Comparison of ENCODE assay signal across 24 cellular contexts in the genomic region with DNA sequence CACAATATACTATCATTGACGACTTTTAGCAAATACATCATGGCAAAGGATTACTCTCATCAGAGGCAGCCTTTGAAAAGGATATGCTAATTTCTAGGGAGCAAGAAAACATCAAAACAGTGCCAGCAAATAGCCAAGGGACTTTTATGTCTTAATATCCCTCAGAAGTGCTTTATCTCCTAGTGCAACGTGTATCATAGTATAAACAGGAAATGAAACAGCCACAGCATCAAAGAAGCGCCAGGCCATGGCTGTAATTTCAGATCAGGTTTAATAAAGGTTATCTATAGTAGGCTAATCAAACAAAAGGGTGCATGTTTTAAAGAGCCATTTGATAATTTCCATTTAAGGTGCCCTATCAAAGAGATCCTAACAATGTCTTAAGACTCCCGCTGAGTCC.
"Had no signal": no experiment of that assay in that cellular context is flagged by ENCODE, and none has a peak within 500 bp of the region (broad histone marks: within the 10 kb centered on the region; RNA-seq: fewer than 3 reads in every experiment).

No MANE protein-coding gene starts in this region.

- H3K36me3 Mint-ChIP-seq: activated CD4-positive, alpha-beta memory T cell treated with anti-CD3 and anti-CD28 coated beads for 36 hours; brain; immature natural killer cell; natural killer cell had no signal

- H3K4me1 Mint-ChIP-seq: activated B cell treated with CpG ODN at 0.5 μM for 24 hours; activated naive CD8-positive, alpha-beta T cell treated with anti-CD3 and anti-CD28 coated beads, Interleukin-2, amount 50 U/mL, for 24 hours; immature natural killer cell; natural killer cell had no signal

- DNase-seq: activated B cell treated with CpG ODN at 0.5 μM for 24 hours; activated CD4-positive, alpha-beta memory T cell treated with anti-CD3 and anti-CD28 coated beads for 36 hours; activated CD4-positive, alpha-beta T cell treated with anti-CD3 and anti-CD28 coated beads for 36 hours; activated effector memory CD4-positive, alpha-beta T cell treated with anti-CD3 and anti-CD28 coated beads, Interleukin-2, amount 50 U/mL, for 16 hours; activated naive CD4-positive, alpha-beta T cell treated with anti-CD3 and anti-CD28 coated beads, Interleukin-2, amount 50 U/mL, for 16 hours; activated naive CD8-positive, alpha-beta T cell treated with anti-CD3 and anti-CD28 coated beads, Interleukin-2, amount 50 U/mL, for 24 hours; activated T-cell treated with anti-CD3 and anti-CD28 coated beads, Interleukin-2, amount 50 U/mL, for 72 hours; anterior cingulate cortex; effector memory CD4-positive, alpha-beta T cell; glutamatergic neuron; immature natural killer cell; kidney glomerular epithelial cell; left ventricle myocardium inferior; natural killer cell; spleen; stimulated activated CD4-positive, alpha-beta T cell treated with anti-CD3 and anti-CD28 coated beads, Interleukin-4, amount 100 ng/mL, for 24 hours; stimulated activated naive CD4-positive, alpha-beta T cell treated with Interleukin-2 at 50 U/mL for 16 hours; T-helper 9 cell; upper lobe of left lung had no signal

- H3K4me3 ChIP-seq: hepatocyte, left ventricle myocardium inferior, spleen, thoracic aorta, upper lobe of left lung had no signal

- H3K4me3 Mint-ChIP-seq: activated B cell treated with CpG ODN at 0.5 μM for 24 hours; activated CD4-positive, alpha-beta memory T cell treated with anti-CD3 and anti-CD28 coated beads for 36 hours; activated CD4-positive, alpha-beta T cell treated with anti-CD3 and anti-CD28 coated beads for 36 hours; activated naive CD8-positive, alpha-beta T cell treated with anti-CD3 and anti-CD28 coated beads, Interleukin-2, amount 50 U/mL, for 24 hours; activated T-cell treated with anti-CD3 and anti-CD28 coated beads, Interleukin-2, amount 50 U/mL, for 72 hours; dendritic cell treated with granulocyte-macrophage colony-stimulating factor and Interleukin-4, amounts not matched to agents 40 ng/mL and 50 ng/mL, for 4 days; immature natural killer cell; natural killer cell had no signal

- H3K27me3 Mint-ChIP-seq: brain, progenitor cell of endocrine pancreas had no signal

- H3K9me3 Mint-ChIP-seq: activated B cell treated with CpG ODN at 0.5 μM for 24 hours; activated CD4-positive, alpha-beta memory T cell treated with anti-CD3 and anti-CD28 coated beads for 36 hours; activated naive CD8-positive, alpha-beta T cell treated with anti-CD3 and anti-CD28 coated beads, Interleukin-2, amount 50 U/mL, for 24 hours; activated T-cell treated with anti-CD3 and anti-CD28 coated beads, Interleukin-2, amount 50 U/mL, for 72 hours; dendritic cell treated with granulocyte-macrophage colony-stimulating factor and Interleukin-4, amounts not matched to agents 40 ng/mL and 50 ng/mL, for 4 days; immature natural killer cell; natural killer cell had no signal

- H3K27ac Mint-ChIP-seq: activated B cell treated with CpG ODN at 0.5 μM for 24 hours; activated CD4-positive, alpha-beta memory T cell treated with anti-CD3 and anti-CD28 coated beads for 36 hours; activated CD4-positive, alpha-beta T cell treated with anti-CD3 and anti-CD28 coated beads for 36 hours; activated naive CD8-positive, alpha-beta T cell treated with anti-CD3 and anti-CD28 coated beads, Interleukin-2, amount 50 U/mL, for 24 hours; dendritic cell treated with granulocyte-macrophage colony-stimulating factor and Interleukin-4, amounts not matched to agents 40 ng/mL and 50 ng/mL, for 4 days; immature natural killer cell; natural killer cell; progenitor cell of endocrine pancreas had no signal
